In the genomic region with DNA sequence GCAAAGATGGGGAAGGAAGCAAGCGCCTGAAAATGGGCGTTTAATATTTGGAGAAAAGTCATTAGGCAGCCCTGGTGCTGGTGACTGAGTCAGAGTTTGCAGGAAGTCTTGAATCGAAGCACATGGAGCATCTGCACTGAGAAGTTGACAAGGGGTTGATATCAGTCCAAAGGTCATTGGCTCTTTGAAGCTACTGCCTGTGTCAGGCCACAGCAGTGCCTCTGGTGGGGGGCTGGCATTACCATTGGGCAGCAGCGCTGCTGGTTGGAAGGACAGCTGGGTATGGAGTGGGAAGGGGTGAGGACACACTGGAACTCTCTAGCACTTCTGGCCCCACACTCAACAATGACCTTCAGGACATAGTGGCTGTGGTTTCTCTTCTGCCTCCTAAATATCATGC, we compare ENCODE assay signal across 10 cellular contexts.
DNase-seq lines count a peak whose midpoint lies in the region; ATAC-seq, FAIRE-seq and TF ChIP-seq lines count a peak whose summit lies in the region.
"Had no signal": no experiment of that assay in that cellular context is flagged by ENCODE, and none has a peak within 500 bp of the region (broad histone marks: within the 10 kb centered on the region; RNA-seq: fewer than 3 reads in every experiment).

No MANE protein-coding gene starts in this region.

- H3K9me3 Mint-ChIP-seq in activated T-cell treated with anti-CD3 and anti-CD28 coated beads, Interleukin-2, amount 50 U/mL, for 72 hours, result peaks cover 2% of the 10 kb centered on the region in 2 donors

- H3K4me1 ChIP-seq in HepG2 (ENCODE audit: insufficient read depth, low read length) (peaks cover 58% of the 10 kb centered on the region), right lobe of liver (no peaks in the 10 kb centered on the region), thymus (ENCODE audit: control insufficient read depth, insufficient read depth, low read length) (peaks cover 19% of the 10 kb centered on the region)
- H3K4me1 ChIP-seq: upper lobe of right lung had no signal

- DNase-seq in HepG2 (ENCODE audit: low spot score) (peak; percentile 68), right lobe of liver (no peak), left colon (no peak)
- DNase-seq in activated T-cell treated with anti-CD3 and anti-CD28 coated beads, Interleukin-2, amount 50 U/mL, for 72 hours, result no peak
- DNase-seq: SIG-M5, upper lobe of right lung had no signal

- no peaks in the 10 kb centered on the region for H4K20me1 ChIP-seq in HepG2 (ENCODE audit: insufficient read depth, low read length)

- H3K9me3 ChIP-seq in HepG2 (ENCODE audit: low read length) (no peaks in the 10 kb centered on the region), right lobe of liver (no peaks in the 10 kb centered on the region), thymus (ENCODE audit: control insufficient read depth) (no peaks in the 10 kb centered on the region)
- H3K9me3 ChIP-seq: upper lobe of right lung had no signal

- FAIRE-seq in HepG2 (lab: Jason Lieb, UNC), result peak; percentile 56

- peaks cover 20% of the 10 kb centered on the region for H3K27me3 Mint-ChIP-seq in activated T-cell treated with anti-CD3 and anti-CD28 coated beads, Interleukin-2, amount 50 U/mL, for 72 hours (ENCODE audit: low read depth)

- no peaks in the 10 kb centered on the region for H3K79me2 ChIP-seq in HepG2 (ENCODE audit: insufficient read depth, low read length)

- TF ChIP-seq EP300 in HepG2 (IDR thresholded peaks at IDR 0.05; ENCODE audit: low read depth in 2 of 2, low read length in 2 of 2) (no peak), HepG2 (CRISPR knock-in tag; IDR thresholded peaks at IDR 0.05; ENCODE audit: borderline replicate concordance) (no peak)

- POLR2A ChIA-PET in HepG2 (lab: Yijun Ruan, JAX), result interaction anchor here (0.7 kb wide), 1 partner anchor 47 kb away, joined by 3 read pairs; no protein-coding TSS in a partner anchor

- no TSS peak for BruUV-seq in HepG2 (replicated peaks; lab: Mats Ljungman, UMichigan)

- H3K36me3 ChIP-seq in HepG2 (replicated peaks in 1 of 2; ENCODE audit: control insufficient read depth in 1 of 2, insufficient read depth in 2 of 2, low read length in 2 of 2), result no peaks in the 10 kb centered on the region
- no peaks in the 10 kb centered on the region for H3K36me3 ChIP-seq in right lobe of liver
- H3K36me3 ChIP-seq in thymus (ENCODE audit: control insufficient read depth, insufficient read depth), result no peaks in the 10 kb centered on the region
- H3K36me3 ChIP-seq: upper lobe of right lung had no signal

- CTCF ChIA-PET in HepG2 (lab: Yijun Ruan, JAX; ENCODE audit: low intra/inter-chr PET ratio, low total read pairs), result no interaction called here

- intact Hi-C loops in HepG2 (cut with micrococcal nuclease; ENCODE audit: unreplicated experiment) (loop anchor here (10.0 kb wide), 1 partner anchor 210 kb away; the partner anchor contains the start of gene PTCH1), right lobe of liver (cut with DNase I) (no loop called here), left colon (cut with DNase I, micrococcal nuclease) (loop anchor here in 1 of 2 donors (10.0 kb wide), 2 partner anchors 290 to 500 kb away; no protein-coding TSS in a partner anchor)

- TF ChIP-seq POLR2A in HepG2 (IDR thresholded peaks at IDR 0.05; ENCODE audit: insufficient read depth in 1 of 2, low read depth in 2 of 2, low read length in 2 of 2), result no peak
- TF ChIP-seq POLR2A in right lobe of liver (IDR thresholded peaks at IDR 0.05), result no peak

- no peak overlapping the region for H2AFZ ChIP-seq in HepG2 (ENCODE audit: low read length)

- WGBS in HepG2 (ENCODE audit: low lambda C conversion rate), result 63% methylated on average over 4 of the region's 4 CpGs
- 50% methylated on average over 3 of the region's 4 CpGs for WGBS in right lobe of liver (ENCODE audit: insufficient coverage, low coverage, low lambda C conversion rate, missing lambda C conversion rate)
- 48% methylated on average over 4 of the region's 4 CpGs for WGBS in thymus

- H3K4me2 ChIP-seq in HepG2 (ENCODE audit: low read depth, low read length), result peak overlapping the region; percentile 19; the same call in 1 of the 2 replicates

- peaks cover 28% of the 10 kb centered on the region for H3K4me1 Mint-ChIP-seq in activated T-cell treated with anti-CD3 and anti-CD28 coated beads, Interleukin-2, amount 50 U/mL, for 72 hours (ENCODE audit: low read depth)

- H3K36me3 Mint-ChIP-seq in activated T-cell treated with anti-CD3 and anti-CD28 coated beads, Interleukin-2, amount 50 U/mL, for 72 hours (ENCODE audit: insufficient read depth in 2 of 2), result peaks cover 5 to 20% of the 10 kb centered on the region in 2 donors

- peak overlapping the region; percentile 5 to 73 for H3K4me3 Mint-ChIP-seq in activated T-cell treated with anti-CD3 and anti-CD28 coated beads, Interleukin-2, amount 50 U/mL, for 72 hours

- H3K9ac ChIP-seq in HepG2 (ENCODE audit: insufficient read depth, low read depth, low read length), result peak overlapping the region; percentile 45

- H3K27me3 ChIP-seq in HepG2 (ENCODE audit: control insufficient read depth in 1 of 2, insufficient read depth in 2 of 2, low read length in 2 of 2) (no peaks in the 10 kb centered on the region), right lobe of liver (no peaks in the 10 kb centered on the region), thymus (ENCODE audit: control insufficient read depth, insufficient read depth) (no peaks in the 10 kb centered on the region)
- H3K27me3 ChIP-seq: upper lobe of right lung had no signal

- H3K4me3 ChIP-seq in HepG2 (replicated peaks in 1 of 3; ENCODE audit: insufficient read depth in 1 of 3, low read depth in 2 of 3, low read length in 3 of 3), result peak overlapping the region in 1 of 3 experiments; percentile 32; a peak in 2 of 6 replicates
- no peak overlapping the region for H3K4me3 ChIP-seq in right lobe of liver
- H3K4me3 ChIP-seq in thymus (ENCODE audit: low read length), result no peak overlapping the region
- H3K4me3 ChIP-seq: upper lobe of right lung had no signal

- peak overlapping the region; percentile 43 for H3K27ac Mint-ChIP-seq in activated T-cell treated with anti-CD3 and anti-CD28 coated beads, Interleukin-2, amount 50 U/mL, for 72 hours

- in situ Hi-C loops in HepG2 (cut with HindIII; ENCODE audit: extremely low pct_ligation_motif_present, low pct_unique_long_range_greater_than_20kb), result no loop called here

- TF ChIP-seq RAD21 in HepG2 (CRISPR knock-in tag; IDR thresholded peaks at IDR 0.05), result no peak

- peak overlapping the region; percentile 65 for H3K27ac ChIP-seq in HepG2 (ENCODE audit: extremely low read length, insufficient read depth, low read length)
- no peak overlapping the region for H3K27ac ChIP-seq in right lobe of liver
- peak overlapping the region; percentile 55 for H3K27ac ChIP-seq in thymus (ENCODE audit: low read depth)
- H3K27ac ChIP-seq: upper lobe of right lung had no signal

- TF ChIP-seq CTCF in HepG2 (CRISPR knock-in tag; IDR thresholded peaks at IDR 0.05) (0 out of 2 replicates have a peak, but pooled peaks have one; percentile 20), right lobe of liver (IDR thresholded peaks at IDR 0.05) (no peak)

- ATAC-seq in HepG2 (peak; percentile 69), right lobe of liver (no peak), HG03139 (IDR thresholded peaks at IDR 0.05; ENCODE audit: unreplicated experiment) (peak; percentile 20), HG03469 (IDR thresholded peaks at IDR 0.05; ENCODE audit: unreplicated experiment) (no peak), left colon (no peak), HG02981 (IDR thresholded peaks at IDR 0.05; ENCODE audit: unreplicated experiment) (no peak)
- peak; percentile 24 to 34 for ATAC-seq in activated T-cell treated with anti-CD3 and anti-CD28 coated beads, Interleukin-2, amount 50 U/mL, for 72 hours (replicated peaks in 1 of 2)

TF ChIP-seq in HepG2, 621 proteins besides CTCF, POLR2A, EP300 and RAD21 (continues in another document):
- TF ChIP-seq SALL1 (CRISPR knock-in tag; IDR thresholded peaks at IDR 0.05) (peak; percentile 44; the same call in 1 of the 2 replicates), HDAC1 (CRISPR knock-in tag; IDR thresholded peaks at IDR 0.05) (peak; percentile 36; the same call in 1 of the 2 replicates), ELK4 (CRISPR knock-in tag; IDR thresholded peaks at IDR 0.05; ENCODE audit: borderline replicate concordance) (no peak), HNF4G (IDR thresholded peaks at IDR 0.05; ENCODE audit: borderline replicate concordance, low read depth, low read length) (peak; percentile 62; the same call in 1 of the 2 replicates), HNF4G (CRISPR knock-in tag; IDR thresholded peaks at IDR 0.05; ENCODE audit: borderline replicate concordance, low read depth) (no peak), ZNF296 (CRISPR knock-in tag; conservative IDR thresholded peaks at IDR 0.05) (0 out of 2 replicates have a peak, but pooled peaks have one; percentile 27)
- TF ChIP-seq, protein P1, sequence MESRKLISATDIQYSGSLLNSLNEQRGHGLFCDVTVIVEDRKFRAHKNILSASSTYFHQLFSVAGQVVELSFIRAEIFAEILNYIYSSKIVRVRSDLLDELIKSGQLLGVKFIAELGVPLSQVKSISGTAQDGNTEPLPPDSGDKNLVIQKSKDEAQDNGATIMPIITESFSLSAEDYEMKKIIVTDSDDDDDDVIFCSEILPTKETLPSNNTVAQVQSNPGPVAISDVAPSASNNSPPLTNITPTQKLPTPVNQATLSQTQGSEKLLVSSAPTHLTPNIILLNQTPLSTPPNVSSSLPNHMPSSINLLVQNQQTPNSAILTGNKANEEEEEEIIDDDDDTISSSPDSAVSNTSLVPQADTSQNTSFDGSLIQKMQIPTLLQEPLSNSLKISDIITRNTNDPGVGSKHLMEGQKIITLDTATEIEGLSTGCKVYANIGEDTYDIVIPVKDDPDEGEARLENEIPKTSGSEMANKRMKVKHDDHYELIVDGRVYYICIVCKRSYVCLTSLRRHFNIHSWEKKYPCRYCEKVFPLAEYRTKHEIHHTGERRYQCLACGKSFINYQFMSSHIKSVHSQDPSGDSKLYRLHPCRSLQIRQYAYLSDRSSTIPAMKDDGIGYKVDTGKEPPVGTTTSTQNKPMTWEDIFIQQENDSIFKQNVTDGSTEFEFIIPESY (CRISPR knock-in tag; IDR thresholded peaks at IDR 0.05), result 0 out of 2 replicates have a peak, but pooled peaks have one; percentile 44

Comparison
In these comparisons a context has a peak if more than half of its experiments do, and no peak if none do; other contexts are left out.
1. ATAC-seq: peak in HepG2 (single experiment), HG03139 (single experiment) and activated T-cell treated with anti-CD3 and anti-CD28 coated beads, Interleukin-2, amount 50 U/mL, for 72 hours (2 of 2); none in right lobe of liver (0 of 4), HG03469 (single experiment), left colon (single experiment) and HG02981 (single experiment).
2. H3K27ac ChIP-seq: peak in HepG2 (single experiment) and thymus (single experiment); none in right lobe of liver (0 of 3).